9 cellular contexts compared by ENCODE assay signal in genomic region chr6:170437719-170438401, GRCh38.
DNase-seq lines count a peak whose midpoint lies in the region; ATAC-seq and TF ChIP-seq lines count a peak whose summit lies in the region.
"Had no signal": no experiment of that assay in that cellular context is flagged by ENCODE, and none has a peak within 500 bp of the region (broad histone marks: within the 10 kb centered on the region; RNA-seq: fewer than 3 reads in every experiment).

No MANE protein-coding gene starts in this region.

- WGBS in HUES64 = 80% methylated on average over 11 of the region's 12 CpGs

- H3K9me3 ChIP-seq in HUES64 (ENCODE audit: insufficient read depth, low read depth, low read length) = 0 out of 2 replicates have a peak, but pooled peaks cover 3% of the 10 kb centered on the region

- ATAC-seq in HG02973 (IDR thresholded peaks at IDR 0.05; ENCODE audit: unreplicated experiment) = no peak

- peaks cover 40% of the 10 kb centered on the region for H3K4me1 Mint-ChIP-seq in chondrocyte (ENCODE audit: low read depth)
- peaks cover 41% of the 10 kb centered on the region for H3K4me1 Mint-ChIP-seq in nephron
- no peaks in the 10 kb centered on the region for H3K4me1 Mint-ChIP-seq in activated CD4-positive, alpha-beta memory T cell treated with anti-CD3 and anti-CD28 coated beads for 36 hours (ENCODE audit: low read depth)
- H3K4me1 Mint-ChIP-seq in activated CD4-positive, alpha-beta T cell treated with anti-CD3 and anti-CD28 coated beads, Interleukin-2, amount 10 ng/mL, durations not matched to agents 7 days and 5 days = no peaks in the 10 kb centered on the region

- peak; percentile 24 for DNase-seq in AG08395 (ENCODE audit: low spot score)
- peak; percentile 47 for DNase-seq in chondrocyte (ENCODE audit: low spot score)
- DNase-seq in activated CD4-positive, alpha-beta memory T cell treated with anti-CD3 and anti-CD28 coated beads for 36 hours = no peak
- no peak for DNase-seq in GM19238 (ENCODE audit: insufficient read length, low spot score)
- no peak for DNase-seq in activated CD4-positive, alpha-beta T cell treated with anti-CD3 and anti-CD28 coated beads, Interleukin-2, amount 10 ng/mL, durations not matched to agents 7 days and 5 days

- H3K9me3 Mint-ChIP-seq in chondrocyte (ENCODE audit: low read depth) = peaks cover 4% of the 10 kb centered on the region
- H3K9me3 Mint-ChIP-seq in nephron = peaks cover 4% of the 10 kb centered on the region
- H3K9me3 Mint-ChIP-seq in activated CD4-positive, alpha-beta memory T cell treated with anti-CD3 and anti-CD28 coated beads for 36 hours = peaks cover 5% of the 10 kb centered on the region
- peaks cover 10% of the 10 kb centered on the region for H3K9me3 Mint-ChIP-seq in activated CD4-positive, alpha-beta T cell treated with anti-CD3 and anti-CD28 coated beads, Interleukin-2, amount 10 ng/mL, durations not matched to agents 7 days and 5 days

- H3K36me3 Mint-ChIP-seq in chondrocyte (ENCODE audit: low read depth) (peaks cover 4% of the 10 kb centered on the region), nephron (ENCODE audit: low read depth) (no peaks in the 10 kb centered on the region)
- peaks cover 3% of the 10 kb centered on the region for H3K36me3 Mint-ChIP-seq in activated CD4-positive, alpha-beta memory T cell treated with anti-CD3 and anti-CD28 coated beads for 36 hours
- peaks cover 2% of the 10 kb centered on the region for H3K36me3 Mint-ChIP-seq in activated CD4-positive, alpha-beta T cell treated with anti-CD3 and anti-CD28 coated beads, Interleukin-2, amount 10 ng/mL, durations not matched to agents 7 days and 5 days (ENCODE audit: low read depth)

- H3K27ac ChIP-seq in HUES64 (ENCODE audit: low read depth, low read length) = no peak overlapping the region

- H3K9ac ChIP-seq in HUES64 (ENCODE audit: low read depth, low read length) = peak overlapping the region; percentile 17; the same call in 1 of the 2 replicates

- peaks cover 17% of the 10 kb centered on the region; the same call in 1 of the 2 replicates for H3K4me1 ChIP-seq in HUES64 (ENCODE audit: insufficient read depth, low read length)

- H3K4me3 ChIP-seq in HUES64 (ENCODE audit: low read length) = no peak overlapping the region; the same call in 1 of the 2 replicates
- H3K4me3 ChIP-seq: lung had no signal

- H3K36me3 ChIP-seq in HUES64 (ENCODE audit: insufficient read depth, low read length) = no peaks in the 10 kb centered on the region

- peak overlapping the region; percentile 52 for H3K4me3 Mint-ChIP-seq in chondrocyte (ENCODE audit: unreplicated experiment)
- H3K4me3 Mint-ChIP-seq in nephron = peak overlapping the region; percentile 53 to 65 (median 61)
- no peak overlapping the region for H3K4me3 Mint-ChIP-seq in activated CD4-positive, alpha-beta memory T cell treated with anti-CD3 and anti-CD28 coated beads for 36 hours
- no peak overlapping the region for H3K4me3 Mint-ChIP-seq in activated CD4-positive, alpha-beta T cell treated with anti-CD3 and anti-CD28 coated beads, Interleukin-2, amount 10 ng/mL, durations not matched to agents 7 days and 5 days

- POLR2A ChIA-PET in activated CD4-positive, alpha-beta memory T cell treated with anti-CD3 and anti-CD28 coated beads for 36 hours (lab: Charles Lee) = no interaction called here
- POLR2A ChIA-PET in activated CD4-positive, alpha-beta T cell treated with anti-CD3 and anti-CD28 coated beads, Interleukin-2, amount 10 ng/mL, durations not matched to agents 7 days and 5 days (lab: Charles Lee) = no interaction called here

- no peaks in the 10 kb centered on the region for H3K27me3 ChIP-seq in HUES64 (ENCODE audit: insufficient read depth, low read length)

- CTCF ChIA-PET in activated CD4-positive, alpha-beta memory T cell treated with anti-CD3 and anti-CD28 coated beads for 36 hours (lab: Charles Lee) = interaction anchor here (1.6 kb wide), 1 partner anchor 79 kb away, joined by 4 read pairs; no protein-coding TSS in a partner anchor
- CTCF ChIA-PET in activated CD4-positive, alpha-beta T cell treated with anti-CD3 and anti-CD28 coated beads, Interleukin-2, amount 10 ng/mL, durations not matched to agents 7 days and 5 days (lab: Charles Lee) = interaction anchor here (1.2 kb wide), 1 partner anchor 13 kb away, joined by 3 read pairs; no protein-coding TSS in a partner anchor

- H3K27me3 Mint-ChIP-seq in chondrocyte (ENCODE audit: low read depth) = no peaks in the 10 kb centered on the region
- H3K27me3 Mint-ChIP-seq in nephron (ENCODE audit: low read depth) = peaks cover 2% of the 10 kb centered on the region
- H3K27me3 Mint-ChIP-seq in activated CD4-positive, alpha-beta memory T cell treated with anti-CD3 and anti-CD28 coated beads for 36 hours = peaks cover 8% of the 10 kb centered on the region
- H3K27me3 Mint-ChIP-seq in activated CD4-positive, alpha-beta T cell treated with anti-CD3 and anti-CD28 coated beads, Interleukin-2, amount 10 ng/mL, durations not matched to agents 7 days and 5 days = peaks cover 1% of the 10 kb centered on the region

- H3K27ac Mint-ChIP-seq in chondrocyte (ENCODE audit: unreplicated experiment) = peak overlapping the region; percentile 90
- H3K27ac Mint-ChIP-seq in nephron = peak overlapping the region; percentile 47 to 59 (median 53)
- no peak overlapping the region for H3K27ac Mint-ChIP-seq in activated CD4-positive, alpha-beta memory T cell treated with anti-CD3 and anti-CD28 coated beads for 36 hours
- no peak overlapping the region for H3K27ac Mint-ChIP-seq in activated CD4-positive, alpha-beta T cell treated with anti-CD3 and anti-CD28 coated beads, Interleukin-2, amount 10 ng/mL, durations not matched to agents 7 days and 5 days

- intact Hi-C loops in activated CD4-positive, alpha-beta memory T cell treated with anti-CD3 and anti-CD28 coated beads for 36 hours (cut with micrococcal nuclease) = loop anchor here (10.0 kb wide), 1 partner anchor 77 kb away; no protein-coding TSS in a partner anchor

- TF ChIP-seq CTCF in chondrocyte (IDR thresholded peaks at IDR 0.05) (no peak), nephron (IDR thresholded peaks at IDR 0.05; ENCODE audit: unreplicated experiment in 3 of 3) (no peak)

Comparison
In these comparisons a context has a peak if more than half of its experiments do, and no peak if none do; other contexts are left out.
1. DNase-seq: peak in AG08395 (single experiment) and chondrocyte (single experiment); none in activated CD4-positive, alpha-beta memory T cell treated with anti-CD3 and anti-CD28 coated beads for 36 hours (single experiment), GM19238 (single experiment) and activated CD4-positive, alpha-beta T cell treated with anti-CD3 and anti-CD28 coated beads, Interleukin-2, amount 10 ng/mL, durations not matched to agents 7 days and 5 days (single experiment).
2. H3K27ac Mint-ChIP-seq: peak in chondrocyte (single experiment) and nephron (3 of 3); none in activated CD4-positive, alpha-beta memory T cell treated with anti-CD3 and anti-CD28 coated beads for 36 hours (single experiment) and activated CD4-positive, alpha-beta T cell treated with anti-CD3 and anti-CD28 coated beads, Interleukin-2, amount 10 ng/mL, durations not matched to agents 7 days and 5 days (single experiment).
3. H3K4me3 Mint-ChIP-seq: peak in chondrocyte (single experiment) and nephron (3 of 3); none in activated CD4-positive, alpha-beta memory T cell treated with anti-CD3 and anti-CD28 coated beads for 36 hours (single experiment) and activated CD4-positive, alpha-beta T cell treated with anti-CD3 and anti-CD28 coated beads, Interleukin-2, amount 10 ng/mL, durations not matched to agents 7 days and 5 days (single experiment).